Comparison of ENCODE assay signal across 18 cellular contexts in the genomic region with DNA sequence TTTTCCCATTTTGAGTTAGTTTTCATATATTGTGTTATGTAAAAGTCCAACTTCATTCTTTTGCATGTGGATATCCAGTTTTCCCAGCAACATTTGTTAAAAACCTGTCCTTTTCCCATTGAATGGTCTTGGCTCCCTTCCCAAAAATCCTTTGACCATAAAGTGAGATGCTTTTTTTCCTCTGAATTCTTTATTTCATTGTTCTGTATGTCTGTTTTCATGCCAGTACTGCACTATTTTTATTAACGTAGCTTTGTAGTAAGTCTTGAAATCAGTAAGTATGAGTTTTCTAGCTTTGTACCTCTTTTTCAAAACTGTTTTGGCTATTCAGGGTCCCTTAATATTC.
DNase-seq lines count a peak whose midpoint lies in the region; ATAC-seq and TF ChIP-seq lines count a peak whose summit lies in the region.
"Had no signal": no experiment of that assay in that cellular context is flagged by ENCODE, and none has a peak within 500 bp of the region (broad histone marks: within the 10 kb centered on the region; RNA-seq: fewer than 3 reads in every experiment).

No MANE protein-coding gene starts in this region.

- peak overlapping the region; percentile 75 for H3K4me3 Mint-ChIP-seq in T-helper 2 cell treated with Interferon-gamma antibody and Interleukin-4, amounts not matched to agents 5 μg/mL and 100 μg/mL, for 36 hours
- H3K4me3 Mint-ChIP-seq in central memory CD8-positive, alpha-beta T cell, result peak overlapping the region; percentile 57
- peak overlapping the region; percentile 62 for H3K4me3 Mint-ChIP-seq in nephron progenitor cell

- peaks cover 70% of the 10 kb centered on the region for H3K4me1 Mint-ChIP-seq in T-helper 2 cell treated with Interferon-gamma antibody and Interleukin-4, amounts not matched to agents 5 μg/mL and 100 μg/mL, for 36 hours (ENCODE audit: low read depth)
- H3K4me1 Mint-ChIP-seq in central memory CD8-positive, alpha-beta T cell, result peaks cover 83% of the 10 kb centered on the region
- H3K4me1 Mint-ChIP-seq in nephron progenitor cell, result peaks cover 22% of the 10 kb centered on the region

- no peak overlapping the region for H2AFZ ChIP-seq in KMS-11 (ENCODE audit: low read depth)

- H3K4me1 ChIP-seq in KMS-11 (ENCODE audit: low read depth, poor library complexity, severe bottlenecking), result peaks cover 85% of the 10 kb centered on the region

- peaks cover 98% of the 10 kb centered on the region for H3K79me2 ChIP-seq in KMS-11 (ENCODE audit: insufficient read depth, low read depth)

- DNase-seq in T-helper 2 cell treated with Interferon-gamma antibody and Interleukin-4, amounts not matched to agents 5 μg/mL and 100 μg/mL, for 36 hours (ENCODE audit: low spot score), result no peak
- DNase-seq in T-helper 2 cell, result no peak
- no peak for DNase-seq in central memory CD8-positive, alpha-beta T cell (ENCODE audit: low spot score in 2 of 2)
- DNase-seq in nephron progenitor cell, result no peak
- DNase-seq in NCI-H146 (lab: John Stamatoyannopoulos, UW), result no peak
- DNase-seq in NCI-H2196 (lab: John Stamatoyannopoulos, UW; ENCODE audit: unreplicated experiment), result no peak
- DNase-seq: 8988T; activated CD4-positive, alpha-beta T cell treated with anti-CD3 and anti-CD28 coated beads for 48 hours; COR-L47; hypothalamus; KG1; left ventricle myocardium inferior; NCI-H2081; nucleus accumbens; thyroid gland had no signal

- no peaks in the 10 kb centered on the region for H3K27me3 Mint-ChIP-seq in T-helper 2 cell treated with Interferon-gamma antibody and Interleukin-4, amounts not matched to agents 5 μg/mL and 100 μg/mL, for 36 hours (ENCODE audit: low read depth)
- no peaks in the 10 kb centered on the region for H3K27me3 Mint-ChIP-seq in central memory CD8-positive, alpha-beta T cell
- H3K27me3 Mint-ChIP-seq in nephron progenitor cell (ENCODE audit: low read depth, poor library complexity), result no peaks in the 10 kb centered on the region

- peak overlapping the region; percentile 70; the same call in 1 of the 2 replicates for H3K27ac ChIP-seq in KMS-11
- H3K27ac ChIP-seq: left ventricle myocardium inferior had no signal

- no peaks in the 10 kb centered on the region for H3K36me3 ChIP-seq in KMS-11 (ENCODE audit: insufficient read depth)
- H3K36me3 ChIP-seq: left ventricle myocardium inferior, thyroid gland had no signal

- H4K20me1 ChIP-seq in KMS-11 (ENCODE audit: insufficient read depth), result no peaks in the 10 kb centered on the region; the same call in 1 of the 2 replicates

- H3K9me3 Mint-ChIP-seq in T-helper 2 cell treated with Interferon-gamma antibody and Interleukin-4, amounts not matched to agents 5 μg/mL and 100 μg/mL, for 36 hours, result peaks cover 21% of the 10 kb centered on the region
- no peaks in the 10 kb centered on the region for H3K9me3 Mint-ChIP-seq in central memory CD8-positive, alpha-beta T cell
- H3K9me3 Mint-ChIP-seq in nephron progenitor cell, result peaks cover 93% of the 10 kb centered on the region

- TF ChIP-seq CTCF in KMS-11 (conservative IDR thresholded peaks at IDR 0.05; ENCODE audit: low read depth, low read length) (no peak), nephron progenitor cell (IDR thresholded peaks at IDR 0.05) (no peak)

- peak overlapping the region; percentile 94 for H3K4me2 ChIP-seq in KMS-11

- no peak overlapping the region for H3K4me3 ChIP-seq in KMS-11 (IDR thresholded peaks at IDR 0.05; ENCODE audit: insufficient read depth, low read depth, low read length)
- H3K4me3 ChIP-seq: left ventricle myocardium inferior, smooth muscle cell, thyroid gland had no signal

- H3K36me3 Mint-ChIP-seq in T-helper 2 cell treated with Interferon-gamma antibody and Interleukin-4, amounts not matched to agents 5 μg/mL and 100 μg/mL, for 36 hours (ENCODE audit: low read depth), result peaks cover 47% of the 10 kb centered on the region
- no peaks in the 10 kb centered on the region for H3K36me3 Mint-ChIP-seq in central memory CD8-positive, alpha-beta T cell (ENCODE audit: insufficient read depth)
- peaks cover 77% of the 10 kb centered on the region for H3K36me3 Mint-ChIP-seq in nephron progenitor cell (ENCODE audit: low read depth)

- peak overlapping the region; percentile 55 for H3K27ac Mint-ChIP-seq in T-helper 2 cell treated with Interferon-gamma antibody and Interleukin-4, amounts not matched to agents 5 μg/mL and 100 μg/mL, for 36 hours
- H3K27ac Mint-ChIP-seq in central memory CD8-positive, alpha-beta T cell (ENCODE audit: low read depth), result peak overlapping the region; percentile 20
- peak overlapping the region; percentile 93 for H3K27ac Mint-ChIP-seq in nephron progenitor cell

- H3K27me3 ChIP-seq in KMS-11 (ENCODE audit: insufficient read depth, low read depth), result no peaks in the 10 kb centered on the region
- H3K27me3 ChIP-seq: thyroid gland had no signal

- H3K9ac ChIP-seq in KMS-11, result no peak overlapping the region; the same call in 1 of the 2 replicates

- no peak for ATAC-seq in central memory CD8-positive, alpha-beta T cell (replicated peaks; ENCODE audit: extremely low read depth, poor library complexity, severe bottlenecking)
- ATAC-seq in HG03439 (IDR thresholded peaks at IDR 0.05; ENCODE audit: unreplicated experiment), result no peak

Comparison
In these comparisons a context has a peak if more than half of its experiments do, and no peak if none do; other contexts are left out.
1. H3K27ac Mint-ChIP-seq: peak in every context shown above with its lines; median percentile 93 in nephron progenitor cell; 55 in T-helper 2 cell treated with Interferon-gamma antibody and Interleukin-4, amounts not matched to agents 5 μg/mL and 100 μg/mL, for 36 hours; 20 in central memory CD8-positive, alpha-beta T cell.